8 cellular contexts compared by ENCODE assay signal in the genomic region with DNA sequence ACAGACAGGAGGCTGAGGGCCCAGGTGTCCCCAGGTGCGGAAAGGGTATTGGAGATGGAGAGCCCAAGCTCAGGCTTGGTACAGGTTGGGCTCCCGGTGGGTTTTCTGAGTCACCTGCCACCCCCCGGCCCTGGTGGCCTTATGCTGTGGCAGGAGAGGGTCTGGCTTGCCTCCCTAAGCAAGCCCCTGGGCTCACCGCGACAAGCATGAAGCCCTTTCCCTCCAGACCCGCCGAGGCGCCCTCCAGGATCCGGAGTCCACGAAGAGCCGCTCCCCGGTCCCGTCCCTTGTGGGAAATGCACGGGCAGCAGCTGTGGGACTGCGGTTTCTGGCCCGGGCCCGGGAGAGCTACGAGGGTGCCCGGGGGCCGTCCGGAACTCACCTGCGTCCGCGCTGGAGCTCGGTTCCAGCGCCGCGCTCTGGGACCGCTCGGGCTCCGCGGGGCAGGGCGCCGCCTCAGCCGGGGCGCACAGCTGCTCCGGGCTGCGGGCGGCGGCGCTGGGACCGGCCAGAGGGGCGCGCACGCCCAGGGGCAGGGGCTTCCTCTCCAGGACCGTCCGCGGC. TPM values are rescaled to one million over a fixed set of nuclear protein-coding genes. Genes with fewer than 3 reads are reported as not detected.
A peak's percentile ranks its signal among the peaks of the same experiment; 100 is the strongest.
DNase-seq lines count a peak whose midpoint lies in the region; ATAC-seq, FAIRE-seq and TF ChIP-seq lines count a peak whose summit lies in the region.

No MANE protein-coding gene starts in this region.

- POLR2A ChIA-PET in SK-N-SH (lab: Yijun Ruan, JAX), result interaction anchor here (0.6 to 2.8 kb wide), 3 partner anchors 14 to 23 kb away, joined by 3 to 21 read pairs (median 12); a partner anchor contains a TSS

- TF ChIP-seq CTCF in SK-N-SH (IDR thresholded peaks at IDR 0.05), result no peak
- TF ChIP-seq CTCF in HL-60 (IDR thresholded peaks at IDR 0.05; ENCODE audit: insufficient read depth, low read length), result no peak
- no peak for TF ChIP-seq CTCF in coronary artery (IDR thresholded peaks at IDR 0.05)

- WGBS in SK-N-SH (ENCODE audit: low lambda C conversion rate), result 3% methylated on average over 6 of the region's 48 CpGs

- no peak for FAIRE-seq in H54 (lab: Jason Lieb, UNC)

- H3K27me3 ChIP-seq in SK-N-SH (ENCODE audit: insufficient read depth) (no peaks in the 10 kb centered on the region), HL-60 (ENCODE audit: insufficient read depth, poor library complexity, severe bottlenecking) (no peaks in the 10 kb centered on the region)

- no peak overlapping the region for H3K9ac ChIP-seq in SK-N-SH

- H3K36me3 ChIP-seq in SK-N-SH (replicated peaks in 1 of 2; ENCODE audit: control insufficient read depth in 1 of 2, insufficient read depth in 2 of 2, low read length in 1 of 2), result no peaks in the 10 kb centered on the region

- 0 out of 2 replicates have a peak, but pooled peaks cover 3% of the 10 kb centered on the region for H3K79me2 ChIP-seq in SK-N-SH (ENCODE audit: insufficient read depth)

- CTCF ChIA-PET in SK-N-SH (lab: Yijun Ruan, JAX), result interaction anchor here (0.5 to 16.8 kb wide), 13 partner anchors 8 to 1843 kb away, joined by 3 to 803 read pairs (median 12); a partner anchor contains a TSS

- no peak overlapping the region for H2AFZ ChIP-seq in SK-N-SH (ENCODE audit: low read depth)

- no peak for TF ChIP-seq RAD21 in SK-N-SH (IDR thresholded peaks at IDR 0.05; ENCODE audit: low read length)

- no peak for TF ChIP-seq POLR2A in H54 (IDR thresholded peaks at IDR 0.05; ENCODE audit: low read depth, low read length)

- TF ChIP-seq EP300 in SK-N-SH (IDR thresholded peaks at IDR 0.05; ENCODE audit: borderline replicate concordance in 1 of 2, low read depth in 1 of 2, low read length in 1 of 2), result no peak

- H3K4me2 ChIP-seq in SK-N-SH, result peak overlapping the region; percentile 48

- no peak overlapping the region for H3K27ac ChIP-seq in SK-N-SH (ENCODE audit: low read depth in 2 of 2, low read length in 1 of 2)
- no peak overlapping the region for H3K27ac ChIP-seq in HL-60 (replicated peaks)
- H3K27ac ChIP-seq in coronary artery, result no peak overlapping the region

- ATAC-seq in SK-N-SH treated with all-trans-retinoic acid at 6 μM for 48 hours (no peak), sciatic nerve (no peak), GM21737 (IDR thresholded peaks at IDR 0.05; ENCODE audit: unreplicated experiment) (no peak)

- peaks cover 11% of the 10 kb centered on the region for H3F3A ChIP-seq in SK-N-SH (replicated peaks; ENCODE audit: insufficient read depth)

- peaks cover 0 to 29% of the 10 kb centered on the region in 2 experiments; a peak in 1 of 4 replicates for H3K4me1 ChIP-seq in SK-N-SH (ENCODE audit: control insufficient read depth in 1 of 2, insufficient read depth in 2 of 2, low read depth in 1 of 2, low read length in 1 of 2)

- peak overlapping the region; percentile 53 to 57 for H3K4me3 ChIP-seq in SK-N-SH (ENCODE audit: low read depth in 2 of 2, low read length in 1 of 2)
- H3K4me3 ChIP-seq in HL-60 (replicated peaks; ENCODE audit: insufficient read depth, low read length), result peak overlapping the region; percentile 50
- peak overlapping the region; percentile 70 for H3K4me3 ChIP-seq in coronary artery

- no peaks in the 10 kb centered on the region for H3K9me2 ChIP-seq in SK-N-SH

- H3K9me3 ChIP-seq in SK-N-SH, result no peaks in the 10 kb centered on the region

- H4K20me1 ChIP-seq in SK-N-SH (ENCODE audit: insufficient read depth), result peaks cover 12% of the 10 kb centered on the region; the same call in 1 of the 2 replicates

- DNase-seq in SK-N-SH, result peak; percentile 67
- DNase-seq in HL-60 (ENCODE audit: low read depth in 1 of 2, low spot score in 1 of 2), result no peak
- DNase-seq in coronary artery (ENCODE audit: low spot score), result no peak
- peak; percentile 60 for DNase-seq in sciatic nerve (ENCODE audit: low spot score)
- no peak for DNase-seq in H54 (ENCODE audit: insufficient read length, low spot score)
- DNase-seq in NCI-H1048 (lab: John Stamatoyannopoulos, UW), result no peak

- intact Hi-C loops in sciatic nerve (cut with DNase I), result no loop called here

TF ChIP-seq in SK-N-SH, 30 proteins besides CTCF, POLR2A, EP300 and RAD21 (continues in another document):
- TF ChIP-seq, protein P1, sequence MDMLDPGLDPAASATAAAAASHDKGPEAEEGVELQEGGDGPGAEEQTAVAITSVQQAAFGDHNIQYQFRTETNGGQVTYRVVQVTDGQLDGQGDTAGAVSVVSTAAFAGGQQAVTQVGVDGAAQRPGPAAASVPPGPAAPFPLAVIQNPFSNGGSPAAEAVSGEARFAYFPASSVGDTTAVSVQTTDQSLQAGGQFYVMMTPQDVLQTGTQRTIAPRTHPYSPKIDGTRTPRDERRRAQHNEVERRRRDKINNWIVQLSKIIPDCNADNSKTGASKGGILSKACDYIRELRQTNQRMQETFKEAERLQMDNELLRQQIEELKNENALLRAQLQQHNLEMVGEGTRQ (IDR thresholded peaks at IDR 0.05; ENCODE audit: borderline replicate concordance, low read depth, low read length), result no peak
- TF ChIP-seq TCF12 (IDR thresholded peaks at IDR 0.05) (no peak), GABPA (IDR thresholded peaks at IDR 0.05; ENCODE audit: low read depth) (no peak), FOXM1 (IDR thresholded peaks at IDR 0.05; ENCODE audit: low read depth) (no peak), RXRA (IDR thresholded peaks at IDR 0.05; ENCODE audit: borderline replicate concordance, low read depth) (no peak), RFX5 (IDR thresholded peaks at IDR 0.05; ENCODE audit: low read length) (no peak), SIN3A (IDR thresholded peaks at IDR 0.05; ENCODE audit: borderline replicate concordance, low read depth, low read length) (no peak), POLR2AphosphoS5 (IDR thresholded peaks at IDR 0.05; ENCODE audit: low read depth, low read length) (no peak), EZH2phosphoT487 (IDR thresholded peaks at IDR 0.05; ENCODE audit: borderline replicate concordance, low read depth) (no peak)
- TF ChIP-seq, protein P2, sequence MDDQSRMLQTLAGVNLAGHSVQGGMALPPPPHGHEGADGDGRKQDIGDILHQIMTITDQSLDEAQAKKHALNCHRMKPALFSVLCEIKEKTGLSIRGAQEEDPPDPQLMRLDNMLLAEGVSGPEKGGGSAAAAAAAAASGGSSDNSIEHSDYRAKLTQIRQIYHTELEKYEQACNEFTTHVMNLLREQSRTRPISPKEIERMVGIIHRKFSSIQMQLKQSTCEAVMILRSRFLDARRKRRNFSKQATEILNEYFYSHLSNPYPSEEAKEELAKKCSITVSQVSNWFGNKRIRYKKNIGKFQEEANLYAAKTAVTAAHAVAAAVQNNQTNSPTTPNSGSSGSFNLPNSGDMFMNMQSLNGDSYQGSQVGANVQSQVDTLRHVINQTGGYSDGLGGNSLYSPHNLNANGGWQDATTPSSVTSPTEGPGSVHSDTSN (IDR thresholded peaks at IDR 0.05), result no peak

TF ChIP-seq in SK-N-SH treated with all-trans-retinoic acid at 6 μM for 48 hours, 23 proteins besides CTCF, POLR2A, EP300 and RAD21 (continues in another document):
- TF ChIP-seq, protein P3, sequence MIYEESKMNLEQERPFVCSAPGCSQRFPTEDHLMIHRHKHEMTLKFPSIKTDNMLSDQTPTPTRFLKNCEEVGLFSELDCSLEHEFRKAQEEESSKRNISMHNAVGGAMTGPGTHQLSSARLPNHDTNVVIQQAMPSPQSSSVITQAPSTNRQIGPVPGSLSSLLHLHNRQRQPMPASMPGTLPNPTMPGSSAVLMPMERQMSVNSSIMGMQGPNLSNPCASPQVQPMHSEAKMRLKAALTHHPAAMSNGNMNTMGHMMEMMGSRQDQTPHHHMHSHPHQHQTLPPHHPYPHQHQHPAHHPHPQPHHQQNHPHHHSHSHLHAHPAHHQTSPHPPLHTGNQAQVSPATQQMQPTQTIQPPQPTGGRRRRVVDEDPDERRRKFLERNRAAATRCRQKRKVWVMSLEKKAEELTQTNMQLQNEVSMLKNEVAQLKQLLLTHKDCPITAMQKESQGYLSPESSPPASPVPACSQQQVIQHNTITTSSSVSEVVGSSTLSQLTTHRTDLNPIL (CRISPR knock-in tag; IDR thresholded peaks at IDR 0.05; ENCODE audit: low read depth), result no peak
- TF ChIP-seq ZFP3 (CRISPR knock-in tag; IDR thresholded peaks at IDR 0.05), result no peak
- no peak for TF ChIP-seq TCF4 (CRISPR knock-in tag; IDR thresholded peaks at IDR 0.05; ENCODE audit: borderline replicate concordance)
- TF ChIP-seq PPARA (CRISPR knock-in tag; IDR thresholded peaks at IDR 0.05; ENCODE audit: borderline replicate concordance), result no peak
- no peak for TF ChIP-seq ZNF8 (CRISPR knock-in tag; IDR thresholded peaks at IDR 0.05)
- no peak for TF ChIP-seq ZC3H10 (CRISPR knock-in tag; IDR thresholded peaks at IDR 0.05)
- TF ChIP-seq, protein P4, sequence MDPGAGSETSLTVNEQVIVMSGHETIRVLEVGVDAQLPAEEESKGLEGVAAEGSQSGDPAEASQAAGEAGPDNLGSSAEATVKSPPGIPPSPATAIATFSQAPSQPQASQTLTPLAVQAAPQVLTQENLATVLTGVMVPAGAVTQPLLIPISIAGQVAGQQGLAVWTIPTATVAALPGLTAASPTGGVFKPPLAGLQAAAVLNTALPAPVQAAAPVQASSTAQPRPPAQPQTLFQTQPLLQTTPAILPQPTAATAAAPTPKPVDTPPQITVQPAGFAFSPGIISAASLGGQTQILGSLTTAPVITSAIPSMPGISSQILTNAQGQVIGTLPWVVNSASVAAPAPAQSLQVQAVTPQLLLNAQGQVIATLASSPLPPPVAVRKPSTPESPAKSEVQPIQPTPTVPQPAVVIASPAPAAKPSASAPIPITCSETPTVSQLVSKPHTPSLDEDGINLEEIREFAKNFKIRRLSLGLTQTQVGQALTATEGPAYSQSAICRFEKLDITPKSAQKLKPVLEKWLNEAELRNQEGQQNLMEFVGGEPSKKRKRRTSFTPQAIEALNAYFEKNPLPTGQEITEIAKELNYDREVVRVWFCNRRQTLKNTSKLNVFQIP (CRISPR knock-in tag; IDR thresholded peaks at IDR 0.05; ENCODE audit: borderline replicate concordance, low read depth), result no peak

RNA-seq across cellular contexts. Expression of a gene that starts 0.8 kb away (rescaled TPM):
- polyA plus RNA-seq in SK-N-SH (2012; rRNA removed), result 4.6 and 6.0 TPM in 2 replicates
- 2.1 and 5.0 TPM in 2 replicates for polyA plus RNA-seq in SK-N-SH (2012; cell fraction: cytosol; rRNA removed)
- polyA plus RNA-seq in SK-N-SH (2012; cell fraction: nucleus; rRNA removed), result 6.3 and 7.3 TPM in 2 replicates
- 0.36 TPM for total RNA-seq in sciatic nerve

RNA-seq across cellular contexts. Expression of a gene that starts 7.7 kb away (rescaled TPM):
- polyA plus RNA-seq in SK-N-SH (2012; rRNA removed), result 3.2 and 5.6 TPM in 2 replicates
- polyA plus RNA-seq in SK-N-SH (2012; cell fraction: cytosol; rRNA removed), result 1.5 and 2.3 TPM in 2 replicates
- polyA plus RNA-seq in SK-N-SH (2012; cell fraction: nucleus; rRNA removed), result 21.7 and 23.8 TPM in 2 replicates
- 18.3 TPM for total RNA-seq in sciatic nerve

RNA-seq across cellular contexts. Expression of a gene that starts 15.7 kb away (rescaled TPM):
- not detected in 2 replicates for polyA plus RNA-seq in SK-N-SH (2012; rRNA removed)
- polyA plus RNA-seq in SK-N-SH (2012; cell fraction: cytosol; rRNA removed), result not detected in 2 replicates
- polyA plus RNA-seq in SK-N-SH (2012; cell fraction: nucleus; rRNA removed), result 0.02 TPM in 1 of 2 replicates, not detected in the other
- total RNA-seq in sciatic nerve, result 24.3 TPM

RNA-seq across cellular contexts. Expression of a gene that starts 17.2 kb away (rescaled TPM):
- polyA plus RNA-seq in SK-N-SH (2012; rRNA removed), result 57.8 and 61.9 TPM in 2 replicates
- 27.1 and 44.0 TPM in 2 replicates for polyA plus RNA-seq in SK-N-SH (2012; cell fraction: cytosol; rRNA removed)
- 115 and 121 TPM in 2 replicates for polyA plus RNA-seq in SK-N-SH (2012; cell fraction: nucleus; rRNA removed)
- total RNA-seq in sciatic nerve, result 48.3 TPM

RNA-seq across cellular contexts. Expression of a gene that starts 23.6 kb away (rescaled TPM):
- 47.4 and 48.1 TPM in 2 replicates for polyA plus RNA-seq in SK-N-SH (2012; rRNA removed)
- polyA plus RNA-seq in SK-N-SH (2012; cell fraction: cytosol; rRNA removed), result 17.2 and 29.3 TPM in 2 replicates
- polyA plus RNA-seq in SK-N-SH (2012; cell fraction: nucleus; rRNA removed), result 364 and 553 TPM in 2 replicates
- total RNA-seq in sciatic nerve, result 157 TPM

Comparison
In these comparisons a context has a peak if more than half of its experiments do, and no peak if none do; other contexts are left out.
1. DNase-seq: peak in SK-N-SH (single experiment) and sciatic nerve (single experiment); none in HL-60 (0 of 2), coronary artery (single experiment), H54 (single experiment) and NCI-H1048 (single experiment).
2. Peak in every context shown above with its lines, with median percentiles within 50 percentile points of each other: H3K4me3 ChIP-seq.